ENCODE assay signal across 8 cellular contexts in genomic region chr9:87973791-87974292, GRCh38. TPM values are rescaled to one million over a fixed set of nuclear protein-coding genes. Genes with fewer than 3 reads are reported as not detected.
DNase-seq lines count a peak whose midpoint lies in the region; ATAC-seq, FAIRE-seq and TF ChIP-seq lines count a peak whose summit lies in the region.

No MANE protein-coding gene starts in this region.

- peaks cover 4% of the 10 kb centered on the region for H3K36me3 Mint-ChIP-seq in T-helper 17 cell (ENCODE audit: low read depth)

- no peak for FAIRE-seq in HTR-8/SVneo (lab: Jason Lieb, UNC)

- peaks cover 28% of the 10 kb centered on the region for H3K4me1 Mint-ChIP-seq in T-helper 17 cell

- DNase-seq in GM23248 (no peak), T-helper 17 cell (no peak), sigmoid colon (no peak), Karpas-422 (no peak), kidney tubule cell (ENCODE audit: low spot score) (no peak), HTR-8/SVneo (ENCODE audit: insufficient read length, low spot score) (no peak)
- no peak for DNase-seq in stimulated activated CD4-positive, alpha-beta T cell treated with anti-CD3 and anti-CD28 coated beads, Interleukin-4, amount 100 ng/mL, for 24 hours

- peaks cover 4% of the 10 kb centered on the region; the same call in 1 of the 2 replicates for H3F3A ChIP-seq in GM23248 (ENCODE audit: insufficient read depth)

- intact Hi-C loops in sigmoid colon (cut with DNase I) = loop anchor here (2.0 to 10.0 kb wide), 3 partner anchors 247 to 411 kb away; partner anchors contain the start of genes CTSL and SPIN1

- TF ChIP-seq EP300 in gastroesophageal sphincter (IDR thresholded peaks at IDR 0.05) (no peak), sigmoid colon (IDR thresholded peaks at IDR 0.05) (no peak)

- TF ChIP-seq CTCF in gastroesophageal sphincter (IDR thresholded peaks at IDR 0.05) (no peak), sigmoid colon (IDR thresholded peaks at IDR 0.05) (no peak)

- H3K36me3 ChIP-seq in GM23248 (ENCODE audit: low read depth) = no peaks in the 10 kb centered on the region
- peaks cover 0 to 24% of the 10 kb centered on the region in 2 donors for H3K36me3 ChIP-seq in gastroesophageal sphincter
- peaks cover 0 to 25% (median 6%) of the 10 kb centered on the region in 4 donors for H3K36me3 ChIP-seq in sigmoid colon
- H3K36me3 ChIP-seq in Karpas-422 (ENCODE audit: insufficient read depth, low read length) = no peaks in the 10 kb centered on the region

- H3K4me1 ChIP-seq in GM23248 (ENCODE audit: insufficient read depth) (peaks cover 4% of the 10 kb centered on the region; the same call in 1 of the 2 replicates), gastroesophageal sphincter (peaks cover 0 to 14% (median 5%) of the 10 kb centered on the region in 3 donors), sigmoid colon (peaks cover 0 to 21% (median 11%) of the 10 kb centered on the region in 4 donors), Karpas-422 (ENCODE audit: low read length) (no peaks in the 10 kb centered on the region)

- H3K79me2 ChIP-seq in GM23248 (ENCODE audit: insufficient read depth) (no peaks in the 10 kb centered on the region), Karpas-422 (ENCODE audit: low read length) (no peaks in the 10 kb centered on the region)

- in situ Hi-C loops in GM23248 (cut with MboI) = no loop called here

- H3K4me3 ChIP-seq in GM23248 (peak overlapping the region; percentile 71), gastroesophageal sphincter (peak overlapping the region; percentile 50 to 57), sigmoid colon (peak overlapping the region; percentile 45 to 68 (median 60)), Karpas-422 (ENCODE audit: low read length) (no peak overlapping the region)

- H3K27ac ChIP-seq in GM23248 (no peak overlapping the region), gastroesophageal sphincter (peak overlapping the region in 3 of 4 donors; percentile 75 to 83 (median 82)), sigmoid colon (peak overlapping the region; percentile 72 to 84 (median 76)), Karpas-422 (ENCODE audit: low read length) (no peak overlapping the region)

- peak overlapping the region; percentile 98 for H3K27ac Mint-ChIP-seq in T-helper 17 cell

- H3K9me3 ChIP-seq in GM23248 (ENCODE audit: low read depth) = no peaks in the 10 kb centered on the region
- H3K9me3 ChIP-seq in T-helper 17 cell (ENCODE audit: control insufficient read depth, low read length, poor library complexity, severe bottlenecking) = peaks cover 2% of the 10 kb centered on the region
- H3K9me3 ChIP-seq in gastroesophageal sphincter = no peaks in the 10 kb centered on the region
- H3K9me3 ChIP-seq in sigmoid colon = no peaks in the 10 kb centered on the region
- no peaks in the 10 kb centered on the region for H3K9me3 ChIP-seq in Karpas-422 (ENCODE audit: low read length)

- no peaks in the 10 kb centered on the region for H4K20me1 ChIP-seq in GM23248 (ENCODE audit: insufficient read depth)
- no peaks in the 10 kb centered on the region for H4K20me1 ChIP-seq in Karpas-422 (ENCODE audit: insufficient read depth, low read depth, low read length)

- ATAC-seq in T-helper 17 cell = no peak
- ATAC-seq in gastroesophageal sphincter = no peak

- no peaks in the 10 kb centered on the region for H3K27me3 Mint-ChIP-seq in T-helper 17 cell

- H3K27me3 ChIP-seq in GM23248 (replicated peaks; ENCODE audit: insufficient read depth) (no peaks in the 10 kb centered on the region), gastroesophageal sphincter (no peaks in the 10 kb centered on the region), sigmoid colon (no peaks in the 10 kb centered on the region), Karpas-422 (ENCODE audit: low read length) (no peaks in the 10 kb centered on the region)

- H3K9ac ChIP-seq in GM23248 (peak overlapping the region; percentile 71), Karpas-422 (ENCODE audit: low read length) (no peak overlapping the region)

- peak overlapping the region; percentile 93 for H2AFZ ChIP-seq in GM23248
- H2AFZ ChIP-seq in Karpas-422 (ENCODE audit: low read length) = no peak overlapping the region

- TF ChIP-seq POLR2A in gastroesophageal sphincter (IDR thresholded peaks at IDR 0.05) (no peak), sigmoid colon (IDR thresholded peaks at IDR 0.05) (no peak)

- 43 to 45% methylated on average over 18 of the region's 18 CpGs for WGBS in GM23248 (ENCODE audit: low coverage in 1 of 2, low lambda C conversion rate in 2 of 2, missing lambda C conversion rate in 2 of 2), 2 experiments
- WGBS in gastroesophageal sphincter (ENCODE audit: low coverage in 1 of 2), 2 donors = 28 to 68% methylated on average over 4 to 16 of the region's 18 CpGs
- 43 to 61% methylated on average over 18 of the region's 18 CpGs for WGBS in sigmoid colon, 2 donors

- peak overlapping the region; percentile 96 for H3K4me3 Mint-ChIP-seq in T-helper 17 cell

- H3K9me2 ChIP-seq in GM23248 (ENCODE audit: insufficient read depth) (no peaks in the 10 kb centered on the region), Karpas-422 (replicated peaks; ENCODE audit: insufficient read depth, low read length) (no peaks in the 10 kb centered on the region)

- peak overlapping the region; percentile 72 for H3K4me2 ChIP-seq in GM23248 (ENCODE audit: unreplicated experiment)
- H3K4me2 ChIP-seq in Karpas-422 (ENCODE audit: low read depth, low read length, poor library complexity, severe bottlenecking) = no peak overlapping the region

RNA-seq across cellular contexts. Expression of gene CDK20, which starts 0.5 kb away (rescaled TPM):
- total RNA-seq in GM23248 (2014; rRNA removed; shearing (Covaris generic)) = 4.2 and 6.1 TPM in 2 replicates
- 3.4 and 4.7 TPM in 2 replicates for polyA plus RNA-seq in GM23248 (2016; fragmentation: Nextera tagmentation; extraction: Ambion mirVana)
- total RNA-seq in T-helper 17 cell = 1 to 10 TPM; 5.0 to 9.1 TPM
- total RNA-seq in gastroesophageal sphincter = 10 to 100 TPM in 2 of 4 donors, 1 to 10 TPM in 2; 7.2 to 11.9 (median 10.6) TPM
- 1 to 10 TPM; 5.4 to 9.4 (median 7.2) TPM for total RNA-seq in sigmoid colon
- polyA plus RNA-seq in sigmoid colon = 1 to 10 TPM; 4.4 to 9.0 (median 5.8) TPM
- total RNA-seq in Karpas-422 (2014; rRNA removed; shearing (Covaris generic); ENCODE audit: low replicate concordance) = not detected in 2 replicates

RNA-seq across cellular contexts. Expression of gene SPATA31C1, which starts 56.1 kb away (rescaled TPM):
- not detected in 2 replicates for total RNA-seq in GM23248 (2014; rRNA removed; shearing (Covaris generic))
- polyA plus RNA-seq in GM23248 (2016; fragmentation: Nextera tagmentation; extraction: Ambion mirVana) (not detected in 2 replicates), sigmoid colon (not detected)
- total RNA-seq in T-helper 17 cell (not detected), gastroesophageal sphincter (not detected), sigmoid colon (not detected)
- total RNA-seq in Karpas-422 (2014; rRNA removed; shearing (Covaris generic); ENCODE audit: low replicate concordance) = not detected in 2 replicates

Comparison
In these comparisons a context has a peak if more than half of its experiments do, and no peak if none do; other contexts are left out.
1. H3K27ac ChIP-seq: peak in gastroesophageal sphincter (3 of 4) and sigmoid colon (4 of 4); none in GM23248 (single experiment) and Karpas-422 (single experiment).